8 cellular contexts compared by ENCODE assay signal in genomic region chr10:44978570-44979280, GRCh38. TPM values are rescaled to one million over a fixed set of nuclear protein-coding genes. Genes with fewer than 3 reads are reported as not detected.
DNase-seq lines count a peak whose midpoint lies in the region; ATAC-seq lines count a peak whose summit lies in the region.

Gene DEPP1 (minus strand): TSS chr10:44978809. CDS start chr10:44978030, 779 bp downstream.

- no peak within 1 kb of the TSS for H3K4me3 Mint-ChIP-seq in stimulated activated naive B cell treated with anti-CD40 and anti-IgM and Interleukin-4, amounts not matched to agents 10 μg/mL and 1 μg/mL and 100 μg/mL, for 72 hours

- H3K4me1 Mint-ChIP-seq in stimulated activated naive B cell treated with anti-CD40 and anti-IgM and Interleukin-4, amounts not matched to agents 10 μg/mL and 1 μg/mL and 100 μg/mL, for 72 hours, result peaks cover 8 to 26% of the 10 kb centered on the region in 2 donors

- H3K9me3 Mint-ChIP-seq in stimulated activated naive B cell treated with anti-CD40 and anti-IgM and Interleukin-4, amounts not matched to agents 10 μg/mL and 1 μg/mL and 100 μg/mL, for 72 hours, result no peaks in the 10 kb centered on the region

- peaks cover 0 to 9% of the 10 kb centered on the region in 2 donors for H3K27me3 Mint-ChIP-seq in stimulated activated naive B cell treated with anti-CD40 and anti-IgM and Interleukin-4, amounts not matched to agents 10 μg/mL and 1 μg/mL and 100 μg/mL, for 72 hours

- DNase-seq in DMS79 (lab: John Stamatoyannopoulos, UW) (peak; percentile 64), HK-2 (ENCODE audit: unreplicated experiment) (peak; percentile 94), NCI-H82 treated with DMSO at 0.1 percent for 48 hours (lab: John Stamatoyannopoulos, UW; ENCODE audit: unreplicated experiment) (peak; percentile 73), cerebellum (ENCODE audit: low spot score) (peak; percentile 96), islet precursor cell (peak; percentile 98), RKO (ENCODE audit: low spot score) (no peak)
- no peak for DNase-seq in stimulated activated naive B cell treated with anti-CD40 and anti-IgM and Interleukin-4, amounts not matched to agents 10 μg/mL and 1 μg/mL and 100 μg/mL, for 72 hours
- no peak for DNase-seq in stimulated activated CD4-positive, alpha-beta T cell treated with anti-CD3 and anti-CD28 coated beads, Interleukin-12 subunit alpha, Interleukin-12 subunit beta, amount 100 ng/mL, for 4 hours

- H3K36me3 Mint-ChIP-seq in stimulated activated naive B cell treated with anti-CD40 and anti-IgM and Interleukin-4, amounts not matched to agents 10 μg/mL and 1 μg/mL and 100 μg/mL, for 72 hours, result peaks cover 0 to 3% of the 10 kb centered on the region in 2 donors

- no peak for ATAC-seq in stimulated activated naive B cell treated with anti-CD40 and anti-IgM and Interleukin-4, amounts not matched to agents 10 μg/mL and 1 μg/mL and 100 μg/mL, for 72 hours (replicated peaks)

- H3K27ac Mint-ChIP-seq in stimulated activated naive B cell treated with anti-CD40 and anti-IgM and Interleukin-4, amounts not matched to agents 10 μg/mL and 1 μg/mL and 100 μg/mL, for 72 hours, result peak within 1 kb of the TSS; percentile 73

RNA-seq across cellular contexts. Expression of gene DEPP1, which starts in this region (rescaled TPM):
- total RNA-seq in cerebellum, result 9.9 TPM

Comparison
In these comparisons a context has a peak if more than half of its experiments do, and no peak if none do; other contexts are left out.
1. DNase-seq: peak in DMS79 (single experiment), HK-2 (single experiment), NCI-H82 treated with DMSO at 0.1 percent for 48 hours (single experiment), cerebellum (single experiment) and islet precursor cell (single experiment); none in stimulated activated naive B cell treated with anti-CD40 and anti-IgM and Interleukin-4, amounts not matched to agents 10 μg/mL and 1 μg/mL and 100 μg/mL, for 72 hours (single experiment), RKO (single experiment) and stimulated activated CD4-positive, alpha-beta T cell treated with anti-CD3 and anti-CD28 coated beads, Interleukin-12 subunit alpha, Interleukin-12 subunit beta, amount 100 ng/mL, for 4 hours (single experiment).